ENCODE assay signal across 1 cellular context in genomic region chr22:21591695-21592094, GRCh38.
TF ChIP-seq lines count a peak whose summit lies in the region.

No MANE protein-coding gene starts in this region.

TF ChIP-seq in GM12878, 131 proteins besides CTCF, POLR2A, EP300 and RAD21:
- TF ChIP-seq MTA2 (IDR thresholded peaks at IDR 0.05; ENCODE audit: low read depth) (no peak), NFIC (IDR thresholded peaks at IDR 0.05; ENCODE audit: low read depth, low read length) (no peak), ZNF274 (IDR thresholded peaks at IDR 0.05; ENCODE audit: insufficient read depth, insufficient read length) (no peak), ZBED1 (IDR thresholded peaks at IDR 0.05; ENCODE audit: borderline replicate concordance) (no peak), PKNOX1 (IDR thresholded peaks at IDR 0.05) (no peak), NR2C1 (IDR thresholded peaks at IDR 0.05) (no peak), SPI1 (IDR thresholded peaks at IDR 0.05; ENCODE audit: borderline replicate concordance, insufficient read depth, low read depth, low read length) (no peak), SP1 (IDR thresholded peaks at IDR 0.05; ENCODE audit: low read depth, low read length) (no peak), SRF (IDR thresholded peaks at IDR 0.05; ENCODE audit: low read depth in 2 of 2, low read length in 2 of 2) (no peak), RELB (IDR thresholded peaks at IDR 0.05; ENCODE audit: low read depth) (no peak), NFYA (IDR thresholded peaks at IDR 0.05; ENCODE audit: borderline replicate concordance, low read depth, low read length) (no peak), SIX5 (IDR thresholded peaks at IDR 0.05; ENCODE audit: low read depth, low read length, severe bottlenecking) (no peak), PAX5 (IDR thresholded peaks at IDR 0.05; ENCODE audit: borderline replicate concordance, low read depth, low read length) (no peak), POLR2AphosphoS2 (IDR thresholded peaks at IDR 0.05; ENCODE audit: low read depth, low read length) (no peak), SREBF1 (IDR thresholded peaks at IDR 0.05; ENCODE audit: low read length) (no peak), ZNF592 (IDR thresholded peaks at IDR 0.05) (no peak), SKIL (IDR thresholded peaks at IDR 0.05; ENCODE audit: low read depth, poor library complexity, severe bottlenecking) (no peak), YY1 (IDR thresholded peaks at IDR 0.05; ENCODE audit: low read depth, low read length) (no peak), GATAD2B (conservative IDR thresholded peaks at IDR 0.05; ENCODE audit: low read depth) (no peak), E2F4 (IDR thresholded peaks at IDR 0.05; ENCODE audit: low read depth, low read length) (no peak)
